ENCODE assay signal across 9 cellular contexts in genomic region chr14:66508547-66508845, GRCh38. TPM values are rescaled to one million over a fixed set of nuclear protein-coding genes. Genes with fewer than 3 reads are reported as not detected.
DNase-seq lines count a peak whose midpoint lies in the region; ATAC-seq lines count a peak whose summit lies in the region.
"Had no signal": no experiment of that assay in that cellular context is flagged by ENCODE, and none has a peak within 500 bp of the region (broad histone marks: within the 10 kb centered on the region; RNA-seq: fewer than 3 reads in every experiment).

No MANE protein-coding gene starts in this region.

- H2BK15ac ChIP-seq in neuronal stem cell (ENCODE audit: low read length): peak overlapping the region; percentile 71

- CTCF ChIA-PET in CD8-positive, alpha-beta memory T cell (lab: Charles Lee): interaction anchor here (1.1 to 1.9 kb wide), 2 partner anchors 11 to 19 kb away, joined by 3 to 8 read pairs; no protein-coding TSS in a partner anchor

- peak overlapping the region; percentile 96 for H3K23ac ChIP-seq in neuronal stem cell (ENCODE audit: low read depth, low read length, poor library complexity)

- peak overlapping the region; percentile 52 for H3K27ac ChIP-seq in CD8-positive, alpha-beta memory T cell (ENCODE audit: low read depth, low read length)
- H3K27ac ChIP-seq in duodenal mucosa (ENCODE audit: low read depth, low read length) (peak overlapping the region; percentile 72), neuronal stem cell (replicated peaks; ENCODE audit: low read length) (peak overlapping the region; percentile 98)

- peak overlapping the region; percentile 93 for H2AFZ ChIP-seq in neuronal stem cell (ENCODE audit: low read length)

- H2BK120ac ChIP-seq in neuronal stem cell (ENCODE audit: low read depth, low read length): peak overlapping the region; percentile 61

- H3K36me3 ChIP-seq in CD8-positive, alpha-beta memory T cell (ENCODE audit: insufficient read depth, low read length): no peaks in the 10 kb centered on the region
- H3K36me3 ChIP-seq in duodenal mucosa (ENCODE audit: control insufficient read depth in 1 of 2, insufficient read depth in 2 of 2, low read length in 2 of 2) (no peaks in the 10 kb centered on the region), neuronal stem cell (replicated peaks in 1 of 2; ENCODE audit: control insufficient read depth in 2 of 2, insufficient read depth in 2 of 2, low read length in 2 of 2) (no peaks in the 10 kb centered on the region)

- no peak for DNase-seq in CD8-positive, alpha-beta memory T cell
- no peak for DNase-seq in Jurkat, Clone E6-1 (ENCODE audit: low read depth, low spot score)
- no peak for DNase-seq in neuronal stem cell (ENCODE audit: low spot score)
- no peak for DNase-seq in SIG-M5 treated with dmso at 0.1 percent for 504 hours (lab: John Stamatoyannopoulos, UW; ENCODE audit: unreplicated experiment)

- no peak overlapping the region for H4K91ac ChIP-seq in neuronal stem cell (ENCODE audit: low read depth, low read length, poor library complexity)

- no peak overlapping the region for H3K4ac ChIP-seq in neuronal stem cell (ENCODE audit: low read length)

- no peaks in the 10 kb centered on the region for H3K9me3 Mint-ChIP-seq in CD8-positive, alpha-beta memory T cell

- POLR2A ChIA-PET in CD8-positive, alpha-beta memory T cell (lab: Charles Lee): interaction anchor here (1.0 kb wide), 1 partner anchor 31 kb away, joined by 5 read pairs; no protein-coding TSS in a partner anchor

- H2BK5ac ChIP-seq in neuronal stem cell (ENCODE audit: low read length): peak overlapping the region; percentile 96

- peak overlapping the region; percentile 94 for H3K4me2 ChIP-seq in neuronal stem cell (ENCODE audit: insufficient read depth, low read length, poor library complexity, severe bottlenecking)

- no peaks in the 10 kb centered on the region for H3K27me3 ChIP-seq in CD8-positive, alpha-beta memory T cell (ENCODE audit: insufficient read depth, low read length, poor library complexity, severe bottlenecking)
- no peaks in the 10 kb centered on the region for H3K27me3 ChIP-seq in duodenal mucosa (ENCODE audit: control insufficient read depth in 1 of 2, insufficient read depth in 2 of 2, low read length in 2 of 2)
- H3K27me3 ChIP-seq in neuronal stem cell (ENCODE audit: control insufficient read depth in 3 of 3, insufficient read depth in 3 of 3, low read depth in 1 of 3, low read length in 3 of 3): no peaks in the 10 kb centered on the region

- H3K9ac ChIP-seq in duodenal mucosa (ENCODE audit: low read depth in 1 of 2, low read length in 2 of 2) (peak overlapping the region; percentile 80 to 96), neuronal stem cell (ENCODE audit: low read depth, low read length, poor library complexity) (peak overlapping the region; percentile 97)

- peak overlapping the region; percentile 94 to 99 (median 98) for H3K4me3 Mint-ChIP-seq in CD8-positive, alpha-beta memory T cell

- H3K9me3 ChIP-seq in CD8-positive, alpha-beta memory T cell (ENCODE audit: low read length): no peaks in the 10 kb centered on the region
- no peaks in the 10 kb centered on the region for H3K9me3 ChIP-seq in duodenal mucosa (ENCODE audit: control insufficient read depth in 1 of 2, low read length in 2 of 2)
- no peaks in the 10 kb centered on the region for H3K9me3 ChIP-seq in neuronal stem cell (replicated peaks in 1 of 2; ENCODE audit: control insufficient read depth in 2 of 2, insufficient read depth in 1 of 2, low read depth in 1 of 2, low read length in 2 of 2)

- no peaks in the 10 kb centered on the region for H3K4me1 ChIP-seq in CD8-positive, alpha-beta memory T cell (ENCODE audit: insufficient read depth, low read length)
- H3K4me1 ChIP-seq in duodenal mucosa (ENCODE audit: control insufficient read depth in 1 of 2, insufficient read depth in 2 of 2, low read length in 2 of 2) (peaks cover 11 to 16% of the 10 kb centered on the region in 2 donors), neuronal stem cell (ENCODE audit: control insufficient read depth in 2 of 2, insufficient read depth in 1 of 2, low read depth in 1 of 2, low read length in 2 of 2) (peaks cover 3 to 6% of the 10 kb centered on the region in 2 donors)

- peaks cover 34 to 48% (median 40%) of the 10 kb centered on the region in 3 donors for H3K4me1 Mint-ChIP-seq in CD8-positive, alpha-beta memory T cell

- no peak overlapping the region for H3K14ac ChIP-seq in neuronal stem cell (ENCODE audit: low read length)

- no CpG with 5 or more reads among the region's 19 CpGs for WGBS in neuronal stem cell (ENCODE audit: extremely low coverage in 2 of 2, insufficient read length in 2 of 2, insufficient replicate concordance in 1 of 2), 2 donors

- H3K79me1 ChIP-seq in neuronal stem cell (ENCODE audit: low read depth, low read length): peaks cover 7% of the 10 kb centered on the region

- peaks cover 0 to 36% of the 10 kb centered on the region in 2 donors for H3K27me3 Mint-ChIP-seq in CD8-positive, alpha-beta memory T cell

- peaks cover 0 to 6% (median 0%) of the 10 kb centered on the region in 3 donors for H3K36me3 Mint-ChIP-seq in CD8-positive, alpha-beta memory T cell

- peak overlapping the region; percentile 98 for H3K18ac ChIP-seq in neuronal stem cell (ENCODE audit: low read length)

- no peak for ATAC-seq in GM18519 (IDR thresholded peaks at IDR 0.05; ENCODE audit: low FRiP score, unreplicated experiment)
- ATAC-seq in HG03460 (IDR thresholded peaks at IDR 0.05; ENCODE audit: unreplicated experiment): no peak
- ATAC-seq in HG03469 (IDR thresholded peaks at IDR 0.05; ENCODE audit: unreplicated experiment): no peak

- H2BK12ac ChIP-seq in neuronal stem cell (ENCODE audit: low read length): no peak overlapping the region

- peak overlapping the region; percentile 78 for H3K4me3 ChIP-seq in CD8-positive, alpha-beta memory T cell (ENCODE audit: low read length)
- H3K4me3 ChIP-seq in Jurkat, Clone E6-1 (ENCODE audit: low read length): peak overlapping the region; percentile 96
- H3K4me3 ChIP-seq in duodenal mucosa (ENCODE audit: low read depth in 1 of 2, low read length in 2 of 2) (peak overlapping the region; percentile 86 to 99), neuronal stem cell (ENCODE audit: low read length in 2 of 2) (peak overlapping the region; percentile 85 to 100)

- H2AK5ac ChIP-seq in neuronal stem cell (ENCODE audit: low read depth, low read length): no peak overlapping the region

- H3K27ac Mint-ChIP-seq in CD8-positive, alpha-beta memory T cell: peak overlapping the region; percentile 47 to 94 (median 88)

- H4K8ac ChIP-seq in neuronal stem cell (ENCODE audit: low read depth, low read length): no peak overlapping the region

RNA-seq across cellular contexts. Expression of gene GPHN, which starts 0.5 kb away (rescaled TPM):
- total RNA-seq in CD8-positive, alpha-beta memory T cell: 10 to 100 TPM; 12.1 to 14.8 TPM
- 6.3 TPM for polyA plus RNA-seq in CD8-positive, alpha-beta memory T cell
- polyA plus RNA-seq in Jurkat, Clone E6-1 (2012; ENCODE audit: insufficient read depth, insufficient read length): 27.1 TPM
- polyA plus RNA-seq in neuronal stem cell (2013, experiment 1 of 2): 21.1 TPM
- 20.2 TPM for polyA plus RNA-seq in neuronal stem cell (2013, experiment 2 of 2)

RNA-seq across cellular contexts. Expression of gene CCDC196, which starts 22.3 kb away (rescaled TPM):
- total RNA-seq in CD8-positive, alpha-beta memory T cell: not detected
- polyA plus RNA-seq in CD8-positive, alpha-beta memory T cell: not detected
- not detected for polyA plus RNA-seq in Jurkat, Clone E6-1 (2012; ENCODE audit: insufficient read depth, insufficient read length)
- polyA plus RNA-seq in neuronal stem cell (2013, experiment 1 of 2): not detected
- not detected for polyA plus RNA-seq in neuronal stem cell (2013, experiment 2 of 2)
- total RNA-seq: myocyte had no signal
